Comparison of ENCODE assay signal across 9 cellular contexts in genomic region chr12:27012239-27012981, GRCh38. TPM values are rescaled to one million over a fixed set of nuclear protein-coding genes. Genes with fewer than 3 reads are reported as not detected.
A peak's percentile ranks its signal among the peaks of the same experiment; 100 is the strongest.
DNase-seq lines count a peak whose midpoint lies in the region; ATAC-seq, FAIRE-seq and TF ChIP-seq lines count a peak whose summit lies in the region.
"Had no signal": no experiment of that assay in that cellular context is flagged by ENCODE, and none has a peak within 500 bp of the region (broad histone marks: within the 10 kb centered on the region; RNA-seq: fewer than 3 reads in every experiment).

No MANE protein-coding gene starts in this region.

- peak overlapping the region; percentile 18 for H3K4me2 ChIP-seq in endothelial cell of umbilical vein (ENCODE audit: insufficient read depth, low read length)

- 78 to 85% methylated on average over 14 of the region's 14 CpGs for WGBS in sigmoid colon, 2 donors

- no TSS peak for BruUV-seq in endothelial cell of umbilical vein (replicated peaks; lab: Mats Ljungman, UMichigan)

- dilution Hi-C loops in endothelial cell of umbilical vein (cut with MboI; ENCODE audit: extremely low pct_ligation_motif_present, low sequenced_read_pairs) = no loop called here

- no peak overlapping the region for H3K27ac ChIP-seq in endothelial cell of umbilical vein (ENCODE audit: insufficient read depth, low read depth, low read length)
- H3K27ac ChIP-seq in sigmoid colon = peak overlapping the region in 3 of 4 donors; percentile 89 to 95 (median 94)

- H3K9ac ChIP-seq in endothelial cell of umbilical vein (replicated peaks; ENCODE audit: extremely low read depth, insufficient read depth, low read length) = no peak overlapping the region

- CTCF ChIA-PET in endothelial cell of umbilical vein (lab: Charles Lee) = interaction anchor here (1.2 to 3.1 kb wide), 5 partner anchors 9 to 180 kb away, joined by 3 to 14 read pairs (median 6); partner anchors contain the start of gene ITPR2

- DNase-seq in NCI-H524 (lab: John Stamatoyannopoulos, UW) (peak; percentile 21 to 67), NCI-H524 treated with DMSO at 0.1 percent for 48 hours (lab: John Stamatoyannopoulos, UW) (no peak), NCI-H2196 treated with DMSO at 0.1 percent for 48 hours (lab: John Stamatoyannopoulos, UW; ENCODE audit: unreplicated experiment) (peak; percentile 97), endothelial cell of umbilical vein (ENCODE audit: low read depth, low spot score) (no peak), sigmoid colon (no peak)
- DNase-seq in stimulated activated CD8-positive, alpha-beta memory T cell treated with anti-CD3 and anti-CD28 coated beads, Interleukin-4, amount 100 ng/mL, for 48 hours = no peak
- DNase-seq: RPMI8226 had no signal

- intact Hi-C loops in endothelial cell of umbilical vein (cut with micrococcal nuclease) (loop anchor here (10.0 kb wide), 2 partner anchors 308 to 372 kb away; no protein-coding TSS in a partner anchor), sigmoid colon (cut with DNase I) (loop anchor here (5.0 to 10.0 kb wide), 2 partner anchors 158 to 295 kb away; no protein-coding TSS in a partner anchor)

- H3K79me2 ChIP-seq in endothelial cell of umbilical vein (ENCODE audit: control insufficient read depth, insufficient read depth, low read length) = peaks cover 19% of the 10 kb centered on the region

- H4K20me1 ChIP-seq in endothelial cell of umbilical vein (replicated peaks; ENCODE audit: control insufficient read depth, extremely low read depth, insufficient read depth, low read length) = no peaks in the 10 kb centered on the region

- H3K4me1 ChIP-seq in endothelial cell of umbilical vein (ENCODE audit: control insufficient read depth, extremely low read depth, insufficient read depth, low read length) (peaks cover 11% of the 10 kb centered on the region), sigmoid colon (peaks cover 0 to 41% (median 30%) of the 10 kb centered on the region in 4 donors)

- H3K27me3 ChIP-seq in endothelial cell of umbilical vein (ENCODE audit: control insufficient read depth in 2 of 2, insufficient read depth in 2 of 2, low read length in 2 of 2) = no peaks in the 10 kb centered on the region
- H3K27me3 ChIP-seq in sigmoid colon = no peaks in the 10 kb centered on the region

- no peak overlapping the region for H2AFZ ChIP-seq in endothelial cell of umbilical vein (ENCODE audit: low read depth, low read length)

- no peak for ATAC-seq in HG02763 (IDR thresholded peaks at IDR 0.05; ENCODE audit: unreplicated experiment)
- no peak for ATAC-seq in HG03135 (IDR thresholded peaks at IDR 0.05; ENCODE audit: unreplicated experiment)

- POLR2A ChIA-PET in endothelial cell of umbilical vein (lab: Charles Lee) = interaction anchor here (0.7 kb wide), 1 partner anchor 245 kb away, joined by 5 read pairs; no protein-coding TSS in a partner anchor

- no peaks in the 10 kb centered on the region for H3K9me1 ChIP-seq in endothelial cell of umbilical vein (replicated peaks; ENCODE audit: control insufficient read depth, extremely low read depth, insufficient read depth, low read length)

- TF ChIP-seq EP300 in sigmoid colon (IDR thresholded peaks at IDR 0.05) = no peak

- H3K4me3 ChIP-seq in endothelial cell of umbilical vein (replicated peaks in 1 of 3; ENCODE audit: insufficient read depth in 1 of 3, low read depth in 1 of 3, low read length in 3 of 3) = no peak overlapping the region
- peak overlapping the region in 1 of 4 donors; percentile 8 for H3K4me3 ChIP-seq in sigmoid colon

- H3K9me3 ChIP-seq in endothelial cell of umbilical vein (replicated peaks; ENCODE audit: control insufficient read depth, insufficient read depth, low read length) (no peaks in the 10 kb centered on the region), sigmoid colon (no peaks in the 10 kb centered on the region)

- TF ChIP-seq CTCF in endothelial cell of umbilical vein (IDR thresholded peaks at IDR 0.05; ENCODE audit: extremely low read depth in 1 of 2, insufficient read depth in 1 of 2, low read depth in 1 of 2, low read length in 2 of 2) (no peak), sigmoid colon (IDR thresholded peaks at IDR 0.05) (no peak)

- FAIRE-seq in endothelial cell of umbilical vein (lab: Jason Lieb, UNC) = no peak

- H3K36me3 ChIP-seq in endothelial cell of umbilical vein (ENCODE audit: control insufficient read depth in 2 of 2, extremely low read depth in 1 of 2, insufficient read depth in 2 of 2, low read length in 2 of 2) = peaks cover 0 to 3% of the 10 kb centered on the region in 2 experiments
- no peaks in the 10 kb centered on the region for H3K36me3 ChIP-seq in sigmoid colon

- TF ChIP-seq POLR2A in endothelial cell of umbilical vein (IDR thresholded peaks at IDR 0.05; ENCODE audit: low read depth, low read length) = no peak
- TF ChIP-seq POLR2A in sigmoid colon (IDR thresholded peaks at IDR 0.05) = no peak

TF ChIP-seq in endothelial cell of umbilical vein, 7 proteins besides CTCF, POLR2A, EP300 and RAD21:
- TF ChIP-seq FOS (IDR thresholded peaks at IDR 0.05; ENCODE audit: borderline replicate concordance, insufficient read depth, low read length) (no peak), EZH2 (IDR thresholded peaks at IDR 0.05; ENCODE audit: borderline replicate concordance, low read depth, low read length, severe bottlenecking) (no peak), MYC (IDR thresholded peaks at IDR 0.05; ENCODE audit: low read depth, low read length) (no peak), JUN (IDR thresholded peaks at IDR 0.05; ENCODE audit: borderline replicate concordance, insufficient read depth, insufficient read length, low read depth) (no peak), MAX (IDR thresholded peaks at IDR 0.05; ENCODE audit: insufficient read depth, insufficient read length) (no peak), POLR2AphosphoS5 (IDR thresholded peaks at IDR 0.05; ENCODE audit: insufficient read depth, low read depth, low read length) (no peak), GATA2 (IDR thresholded peaks at IDR 0.05; ENCODE audit: insufficient read depth, insufficient read length, low read depth, low read length) (no peak)

RNA-seq across cellular contexts. Expression of gene TM7SF3, which starts 1.8 kb away (rescaled TPM):
- 51.0 and 54.8 TPM in 2 replicates for total RNA-seq in endothelial cell of umbilical vein
- 58.9 and 70.7 TPM in 2 replicates for polyA plus RNA-seq in endothelial cell of umbilical vein
- 48.3 and 57.4 TPM in 2 replicates for polyA plus RNA-seq in endothelial cell of umbilical vein (2011; cell fraction: cytosol; rRNA removed)
- 56.8 and 66.5 TPM in 2 replicates for polyA plus RNA-seq in endothelial cell of umbilical vein (2011; cell fraction: nucleus; rRNA removed)
- 66.3 and 80.4 TPM in 2 replicates for polyA plus RNA-seq in endothelial cell of umbilical vein (2012)
- 223 and 252 TPM in 2 replicates for polyA minus RNA-seq in endothelial cell of umbilical vein
- 66.8 TPM for polyA minus RNA-seq in endothelial cell of umbilical vein (2011; cell fraction: cytosol; rRNA and poly(A)+ RNA removed)
- polyA minus RNA-seq in endothelial cell of umbilical vein (2011; cell fraction: nucleus; rRNA and poly(A)+ RNA removed) = 37.4 and 79.1 TPM in 2 replicates
- 10 to 100 TPM; 38.4 to 56.9 (median 51.2) TPM for total RNA-seq in sigmoid colon
- 10 to 100 TPM in 2 of 3 donors, 1 to 10 TPM in 1; 9.2 to 33.2 (median 13.8) TPM for polyA plus RNA-seq in sigmoid colon

RNA-seq across cellular contexts. Expression of gene MED21, which starts 9.9 kb away (rescaled TPM):
- 43.5 and 45.4 TPM in 2 replicates for total RNA-seq in endothelial cell of umbilical vein
- polyA plus RNA-seq in endothelial cell of umbilical vein = 20.1 and 25.2 TPM in 2 replicates
- 24.6 and 24.7 TPM in 2 replicates for polyA plus RNA-seq in endothelial cell of umbilical vein (2011; cell fraction: cytosol; rRNA removed)
- 24.2 and 27.3 TPM in 2 replicates for polyA plus RNA-seq in endothelial cell of umbilical vein (2011; cell fraction: nucleus; rRNA removed)
- 52.5 and 55.1 TPM in 2 replicates for polyA plus RNA-seq in endothelial cell of umbilical vein (2012)
- 51.8 and 63.4 TPM in 2 replicates for polyA minus RNA-seq in endothelial cell of umbilical vein
- polyA minus RNA-seq in endothelial cell of umbilical vein (2011; cell fraction: cytosol; rRNA and poly(A)+ RNA removed) = 18.7 TPM
- polyA minus RNA-seq in endothelial cell of umbilical vein (2011; cell fraction: nucleus; rRNA and poly(A)+ RNA removed) = 37.9 and 45.1 TPM in 2 replicates
- total RNA-seq in sigmoid colon = 10 to 100 TPM; 50.1 to 64.3 (median 62.9) TPM
- polyA plus RNA-seq in sigmoid colon = 10 to 100 TPM; 19.4 to 34.9 (median 33.0) TPM

Comparison
In these comparisons a context has a peak if more than half of its experiments do, and no peak if none do; other contexts are left out.
1. DNase-seq: peak in NCI-H524 (2 of 2) and NCI-H2196 treated with DMSO at 0.1 percent for 48 hours (single experiment); none in NCI-H524 treated with DMSO at 0.1 percent for 48 hours (single experiment), endothelial cell of umbilical vein (single experiment), sigmoid colon (single experiment) and stimulated activated CD8-positive, alpha-beta memory T cell treated with anti-CD3 and anti-CD28 coated beads, Interleukin-4, amount 100 ng/mL, for 48 hours (single experiment).